ENCODE assay signal across 1 cellular context in genomic region chr5:107389130-107389553, GRCh38.
TF ChIP-seq lines count a peak whose summit lies in the region.

No MANE protein-coding gene starts in this region.

TF ChIP-seq in HEK293, 187 proteins besides CTCF, POLR2A, EP300 and RAD21 (continued from another document):
- TF ChIP-seq, protein P1, sequence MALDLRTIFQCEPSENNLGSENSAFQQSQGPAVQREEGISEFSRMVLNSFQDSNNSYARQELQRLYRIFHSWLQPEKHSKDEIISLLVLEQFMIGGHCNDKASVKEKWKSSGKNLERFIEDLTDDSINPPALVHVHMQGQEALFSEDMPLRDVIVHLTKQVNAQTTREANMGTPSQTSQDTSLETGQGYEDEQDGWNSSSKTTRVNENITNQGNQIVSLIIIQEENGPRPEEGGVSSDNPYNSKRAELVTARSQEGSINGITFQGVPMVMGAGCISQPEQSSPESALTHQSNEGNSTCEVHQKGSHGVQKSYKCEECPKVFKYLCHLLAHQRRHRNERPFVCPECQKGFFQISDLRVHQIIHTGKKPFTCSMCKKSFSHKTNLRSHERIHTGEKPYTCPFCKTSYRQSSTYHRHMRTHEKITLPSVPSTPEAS (tag by site-specific recombination; IDR thresholded peaks at IDR 0.05): no peak
- TF ChIP-seq ZBTB1 (tag by site-specific recombination; IDR thresholded peaks at IDR 0.05) (no peak), FEZF1 (tag by site-specific recombination; IDR thresholded peaks at IDR 0.05) (peak; percentile 98)
